In the genomic region with DNA sequence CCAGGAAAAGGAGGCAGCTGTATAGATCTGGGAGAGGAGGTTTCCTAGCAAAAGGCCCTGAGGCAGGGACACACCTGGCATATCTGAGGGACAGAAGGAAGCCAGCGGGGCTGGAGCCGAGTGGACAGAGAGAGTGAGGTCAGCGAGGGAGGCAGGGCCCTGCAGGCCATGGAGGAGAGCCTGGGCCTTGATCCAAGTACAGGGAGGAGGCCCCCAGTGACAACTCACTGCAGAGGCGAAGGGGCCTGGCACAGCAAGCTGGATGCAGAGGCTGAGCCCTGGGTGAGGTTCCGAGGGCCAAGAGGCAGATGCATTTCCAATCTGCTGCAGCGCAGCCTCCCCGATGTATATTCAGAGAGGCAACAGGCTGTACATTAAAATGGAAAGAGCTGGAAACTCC, we compare ENCODE assay signal across 10 cellular contexts. TPM values are rescaled to one million over a fixed set of nuclear protein-coding genes. Genes with fewer than 3 reads are reported as not detected.
DNase-seq lines count a peak whose midpoint lies in the region; ATAC-seq, FAIRE-seq and TF ChIP-seq lines count a peak whose summit lies in the region.
"Had no signal": no experiment of that assay in that cellular context is flagged by ENCODE, and none has a peak within 500 bp of the region (broad histone marks: within the 10 kb centered on the region; RNA-seq: fewer than 3 reads in every experiment).

No MANE protein-coding gene starts in this region.

- no peaks in the 10 kb centered on the region for H3K9me3 ChIP-seq in thoracic aorta

- TF ChIP-seq CTCF in thoracic aorta (IDR thresholded peaks at IDR 0.05): no peak

- peak overlapping the region; percentile 67 for H3K27ac ChIP-seq in cingulate gyrus (ENCODE audit: low read depth, low read length)
- H3K27ac ChIP-seq in thoracic aorta: peak overlapping the region; percentile 86

- peaks cover 24 to 36% of the 10 kb centered on the region in 2 donors for H3K4me1 ChIP-seq in thoracic aorta (ENCODE audit: control insufficient read depth in 1 of 2, low read depth in 2 of 2)

- H3K27me3 ChIP-seq in thoracic aorta (replicated peaks; ENCODE audit: insufficient read depth): no peaks in the 10 kb centered on the region

- DNase-seq in NCI-H69 (lab: John Stamatoyannopoulos, UW) (peak; percentile 47), medulla oblongata (ENCODE audit: extremely low spot score) (peak; percentile 45), thoracic aorta (ENCODE audit: low spot score) (peak; percentile 54), KG1 (lab: John Stamatoyannopoulos, UW) (no peak), HTR-8/SVneo (ENCODE audit: insufficient read length, low spot score) (no peak), D341Med (ENCODE audit: low spot score) (no peak)
- DNase-seq: EL, OCI-M1 had no signal

- H3K4me3 ChIP-seq in thoracic aorta: no peak overlapping the region

- peak; percentile 30 for ATAC-seq in thoracic aorta (ENCODE audit: insufficient number of reproducible peaks, low FRiP score, low read depth)

- H3K36me3 ChIP-seq in thoracic aorta: no peaks in the 10 kb centered on the region

- no peak for FAIRE-seq in HTR-8/SVneo (lab: Jason Lieb, UNC)
- FAIRE-seq: H1 had no signal

RNA-seq across cellular contexts. Expression of gene CBX6, which starts 10.5 kb away (rescaled TPM):
- 100 to 1,000 TPM in 1 of 2 donors, 10 to 100 TPM in 1; 80.1 to 111 TPM for total RNA-seq in thoracic aorta

RNA-seq across cellular contexts. Expression of gene NPTXR, which starts 38.7 kb away (rescaled TPM):
- total RNA-seq in thoracic aorta: 10 to 100 TPM; 29.3 to 50.8 TPM

Comparison
In these comparisons a context has a peak if more than half of its experiments do, and no peak if none do; other contexts are left out.
1. DNase-seq: peak in NCI-H69 (single experiment), medulla oblongata (single experiment) and thoracic aorta (single experiment); none in KG1 (single experiment), HTR-8/SVneo (single experiment) and D341Med (single experiment).